Comparison of ENCODE assay signal across 22 cellular contexts in the genomic region with DNA sequence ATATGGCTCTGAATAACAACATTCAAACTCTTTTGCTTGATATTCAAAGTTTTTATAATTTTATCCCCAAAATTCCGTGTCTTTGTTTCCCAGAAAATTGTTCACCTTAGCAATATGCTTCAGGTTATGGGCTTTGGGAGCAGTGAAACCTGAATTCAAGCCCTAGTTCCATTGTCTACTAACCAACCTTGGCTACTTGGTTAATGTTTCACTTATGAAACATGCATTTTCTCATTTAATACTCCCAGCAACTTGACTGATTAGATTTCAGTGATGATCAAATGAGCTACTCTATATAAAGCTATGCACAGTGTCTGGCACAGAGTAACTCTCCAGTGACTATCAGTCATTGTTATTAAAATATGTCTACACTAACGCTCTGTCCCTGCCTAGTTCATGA.
"Had no signal": no experiment of that assay in that cellular context is flagged by ENCODE, and none has a peak within 500 bp of the region (broad histone marks: within the 10 kb centered on the region; RNA-seq: fewer than 3 reads in every experiment).

No MANE protein-coding gene starts in this region.

- H3K9me3 ChIP-seq: colonic mucosa, esophagus squamous epithelium, gastrocnemius medialis, heart right ventricle, left lung, lower lobe of right lung had no signal

- H3K4me1 ChIP-seq: colonic mucosa, gastrocnemius medialis, lower lobe of right lung had no signal

- DNase-seq: colonic mucosa; cortex of kidney; effector CD8-positive, alpha-beta T cell; effector memory CD8-positive, alpha-beta T cell; endodermal cell; erythroblast; esophagus squamous epithelium; foreskin fibroblast; foreskin melanocyte; gastrocnemius medialis; glutamatergic neuron; head of caudate nucleus; heart right ventricle; hippocampal formation; left cardiac atrium; left lung; left ventricle myocardium superior; lower lobe of right lung; mesendoderm; midbrain had no signal

- H3K27ac ChIP-seq: colonic mucosa, epithelial cell of prostate, esophagus squamous epithelium, gastrocnemius medialis, heart right ventricle, left lung, lower lobe of right lung had no signal

- ATAC-seq: effector memory CD8-positive, alpha-beta T cell; esophagus mucosa; gastrocnemius medialis; heart right ventricle; left cardiac atrium; left lung; left ventricle myocardium superior; lower lobe of right lung had no signal

- H3K4me3 ChIP-seq: colonic mucosa, esophagus squamous epithelium, gastrocnemius medialis, heart right ventricle, left lung, lower lobe of right lung had no signal

- H3K36me3 ChIP-seq: colonic mucosa, esophagus squamous epithelium, gastrocnemius medialis, heart right ventricle, left lung, lower lobe of right lung had no signal

- H3K27me3 ChIP-seq: colonic mucosa, esophagus squamous epithelium, gastrocnemius medialis, heart right ventricle, left lung had no signal
